Comparison of ENCODE assay signal across 9 cellular contexts in genomic region chr17:42072323-42073187, GRCh38. TPM values are rescaled to one million over a fixed set of nuclear protein-coding genes. Genes with fewer than 3 reads are reported as not detected.
DNase-seq lines count a peak whose midpoint lies in the region; ATAC-seq lines count a peak whose summit lies in the region.
"Had no signal": no experiment of that assay in that cellular context is flagged by ENCODE, and none has a peak within 500 bp of the region (broad histone marks: within the 10 kb centered on the region; RNA-seq: fewer than 3 reads in every experiment).

No MANE protein-coding gene starts in this region.

- DNase-seq in CD1c-positive myeloid dendritic cell (ENCODE audit: extremely low spot score): peak; percentile 6
- DNase-seq in naive thymus-derived CD4-positive, alpha-beta T cell: peak in 1 of 9 donors; percentile 3
- no peak for DNase-seq in medulla oblongata (ENCODE audit: extremely low spot score)
- no peak for DNase-seq in NCI-H1694 treated with DMSO at 0.1 percent for 48 hours (lab: John Stamatoyannopoulos, UW)
- no peak for DNase-seq in NCI-H345 (lab: John Stamatoyannopoulos, UW)
- DNase-seq: NCI-H2227 treated with DMSO at 0.1 percent for 48 hours had no signal

- peaks cover 15% of the 10 kb centered on the region for H3K4me1 Mint-ChIP-seq in dendritic cell treated with granulocyte-macrophage colony-stimulating factor and Interleukin-4, amounts not matched to agents 40 ng/mL and 50 ng/mL, for 4 days (ENCODE audit: low read depth)
- H3K4me1 Mint-ChIP-seq in naive thymus-derived CD4-positive, alpha-beta T cell: peaks cover 0 to 7% (median 5%) of the 10 kb centered on the region in 7 donors

- CTCF ChIA-PET in naive thymus-derived CD4-positive, alpha-beta T cell (lab: Charles Lee): no interaction called here

- H3K9me3 ChIP-seq in KOPT-K1 (ENCODE audit: insufficient read depth, low read length, poor library complexity, severe bottlenecking): no peaks in the 10 kb centered on the region
- no peaks in the 10 kb centered on the region for H3K9me3 ChIP-seq in naive thymus-derived CD4-positive, alpha-beta T cell (ENCODE audit: control insufficient read depth in 2 of 3, low read length in 3 of 3)

- H3K27me3 ChIP-seq in naive thymus-derived CD4-positive, alpha-beta T cell (ENCODE audit: control insufficient read depth in 2 of 2, insufficient read depth in 2 of 2, low read length in 2 of 2): peaks cover 0 to 7% of the 10 kb centered on the region in 2 donors

- POLR2A ChIA-PET in naive thymus-derived CD4-positive, alpha-beta T cell (lab: Charles Lee): interaction anchor here (1.5 to 1.7 kb wide), 2 partner anchors 40 to 48 kb away, joined by 4 to 10 read pairs; partner anchors contain the start of gene DHX58

- no peaks in the 10 kb centered on the region for H3K36me3 Mint-ChIP-seq in dendritic cell treated with granulocyte-macrophage colony-stimulating factor and Interleukin-4, amounts not matched to agents 40 ng/mL and 50 ng/mL, for 4 days (ENCODE audit: low read depth)
- no peaks in the 10 kb centered on the region for H3K36me3 Mint-ChIP-seq in naive thymus-derived CD4-positive, alpha-beta T cell

- no peaks in the 10 kb centered on the region for H3K9me3 Mint-ChIP-seq in dendritic cell treated with granulocyte-macrophage colony-stimulating factor and Interleukin-4, amounts not matched to agents 40 ng/mL and 50 ng/mL, for 4 days
- no peaks in the 10 kb centered on the region for H3K9me3 Mint-ChIP-seq in naive thymus-derived CD4-positive, alpha-beta T cell

- H3K27ac ChIP-seq in KOPT-K1 (ENCODE audit: low read depth, low read length, poor library complexity, severe bottlenecking): peak overlapping the region; percentile 76
- H3K27ac ChIP-seq in naive thymus-derived CD4-positive, alpha-beta T cell (ENCODE audit: low read depth, low read length): no peak overlapping the region

- H3K27me3 Mint-ChIP-seq in dendritic cell treated with granulocyte-macrophage colony-stimulating factor and Interleukin-4, amounts not matched to agents 40 ng/mL and 50 ng/mL, for 4 days: peaks cover 45% of the 10 kb centered on the region
- H3K27me3 Mint-ChIP-seq in naive thymus-derived CD4-positive, alpha-beta T cell: peaks cover 22 to 37% (median 31%) of the 10 kb centered on the region in 5 donors

- H3K4me3 Mint-ChIP-seq in dendritic cell treated with granulocyte-macrophage colony-stimulating factor and Interleukin-4, amounts not matched to agents 40 ng/mL and 50 ng/mL, for 4 days: peak overlapping the region; percentile 23
- H3K4me3 Mint-ChIP-seq in naive thymus-derived CD4-positive, alpha-beta T cell: peak overlapping the region in 9 of 10 donors; percentile 36 to 78 (median 56)

- ATAC-seq in naive thymus-derived CD4-positive, alpha-beta T cell: peak; percentile 24
- ATAC-seq in GM21619 (IDR thresholded peaks at IDR 0.05; ENCODE audit: unreplicated experiment): no peak

- H3K27ac Mint-ChIP-seq in dendritic cell treated with granulocyte-macrophage colony-stimulating factor and Interleukin-4, amounts not matched to agents 40 ng/mL and 50 ng/mL, for 4 days: no peak overlapping the region
- H3K27ac Mint-ChIP-seq in naive thymus-derived CD4-positive, alpha-beta T cell: no peak overlapping the region

- H3K4me1 ChIP-seq in naive thymus-derived CD4-positive, alpha-beta T cell (ENCODE audit: control insufficient read depth in 2 of 2, insufficient read depth in 2 of 2, low read length in 2 of 2): peaks cover 7 to 9% of the 10 kb centered on the region in 2 donors

- intact Hi-C loops in dendritic cell treated with granulocyte-macrophage colony-stimulating factor and Interleukin-4, amounts not matched to agents 40 ng/mL and 50 ng/mL, for 4 days (cut with micrococcal nuclease): no loop called here
- intact Hi-C loops in naive thymus-derived CD4-positive, alpha-beta T cell (cut with micrococcal nuclease): no loop called here

- peak overlapping the region; percentile 30 for H3K4me3 ChIP-seq in naive thymus-derived CD4-positive, alpha-beta T cell (ENCODE audit: low read length)

- H3K36me3 ChIP-seq in KOPT-K1 (ENCODE audit: insufficient read depth, low read length): no peaks in the 10 kb centered on the region
- H3K36me3 ChIP-seq in naive thymus-derived CD4-positive, alpha-beta T cell (ENCODE audit: control insufficient read depth in 2 of 3, insufficient read depth in 3 of 3, low read length in 3 of 3): no peaks in the 10 kb centered on the region

RNA-seq across cellular contexts. Expression of gene C17orf113, which starts 22.2 kb away (rescaled TPM):
- total RNA-seq in naive thymus-derived CD4-positive, alpha-beta T cell: 1 to 10 TPM in 1 of 5 experiments, under 1 TPM in 4; 0.10 to 1.0 (median 0.67) TPM
- under 1 TPM; 0.14 to 0.28 TPM for polyA plus RNA-seq in naive thymus-derived CD4-positive, alpha-beta T cell

RNA-seq across cellular contexts. Expression of gene ZNF385C, which starts 25.7 kb away (rescaled TPM):
- total RNA-seq in naive thymus-derived CD4-positive, alpha-beta T cell: under 1 TPM in 4 of 5 experiments, not detected in 1; 0.15 to 0.45 (median 0.23) TPM
- not detected for polyA plus RNA-seq in naive thymus-derived CD4-positive, alpha-beta T cell

RNA-seq across cellular contexts. Expression of gene DHX58, which starts 40.0 kb away (rescaled TPM):
- total RNA-seq in naive thymus-derived CD4-positive, alpha-beta T cell: 10 to 100 TPM; 36.0 to 80.5 (median 53.5) TPM
- 10 to 100 TPM; 10.1 to 24.7 TPM for polyA plus RNA-seq in naive thymus-derived CD4-positive, alpha-beta T cell

RNA-seq across cellular contexts. Expression of gene KAT2A, which starts 48.6 kb away (rescaled TPM):
- total RNA-seq in naive thymus-derived CD4-positive, alpha-beta T cell: 10 to 100 TPM; 39.6 to 71.1 (median 49.1) TPM
- 10 to 100 TPM in 1 of 2 donors, 1 to 10 TPM in 1; 6.6 to 12.0 TPM for polyA plus RNA-seq in naive thymus-derived CD4-positive, alpha-beta T cell

RNA-seq across cellular contexts. Expression of gene HSPB9, which starts 50.0 kb away (rescaled TPM):
- total RNA-seq in naive thymus-derived CD4-positive, alpha-beta T cell: under 1 TPM in 2 of 5 experiments, not detected in 3; 0.12 to 0.16 TPM
- polyA plus RNA-seq in naive thymus-derived CD4-positive, alpha-beta T cell: under 1 TPM in 1 of 2 donors, not detected in 1; 0.10 TPM
